Comparison of ENCODE assay signal across 9 cellular contexts in genomic region chr2:144162652-144163051, GRCh38.
A peak's percentile ranks its signal among the peaks of the same experiment; 100 is the strongest.
DNase-seq lines count a peak whose midpoint lies in the region; ATAC-seq, FAIRE-seq and TF ChIP-seq lines count a peak whose summit lies in the region.
"Had no signal": no experiment of that assay in that cellular context is flagged by ENCODE, and none has a peak within 500 bp of the region (broad histone marks: within the 10 kb centered on the region; RNA-seq: fewer than 3 reads in every experiment).

No MANE protein-coding gene starts in this region.

- H3K27me3 ChIP-seq in RWPE2 (ENCODE audit: insufficient read depth, poor library complexity, severe bottlenecking) = no peaks in the 10 kb centered on the region
- H3K27me3 ChIP-seq: BLaER1 treated with 17β-estradiol and CSF1 and Interleukin-3, amounts not matched to agents 10 nM and 100 nM had no signal

- no peaks in the 10 kb centered on the region for H3K9me3 ChIP-seq in RWPE2 (ENCODE audit: severe bottlenecking)

- no peaks in the 10 kb centered on the region for H3K36me3 ChIP-seq in RWPE2 (ENCODE audit: low read depth)

- ATAC-seq in RWPE2 (ENCODE audit: low read depth) = peak; percentile 65; the same call in 2 of the 3 replicates

- H3K4me3 ChIP-seq in RWPE2 (ENCODE audit: severe bottlenecking) (no peak overlapping the region), choroid plexus epithelial cell (ENCODE audit: low read depth, low read length) (no peak overlapping the region)
- H3K4me3 ChIP-seq: BLaER1 treated with 17β-estradiol and CSF1 and Interleukin-3, amounts not matched to agents 10 nM and 100 nM had no signal

- no peak overlapping the region for H3K27ac ChIP-seq in RWPE2 (ENCODE audit: poor library complexity, severe bottlenecking)
- H3K27ac ChIP-seq: BLaER1 treated with 17β-estradiol and CSF1 and Interleukin-3, amounts not matched to agents 10 nM and 100 nM had no signal

- peak; percentile 11 for DNase-seq in NCI-H146 (lab: John Stamatoyannopoulos, UW)
- no peak for DNase-seq in NCI-H146 treated with DMSO at 0.1 percent for 48 hours (lab: John Stamatoyannopoulos, UW; ENCODE audit: unreplicated experiment)
- DNase-seq in HFFc6 = no peak
- no peak for DNase-seq in RWPE2 (ENCODE audit: low spot score)
- DNase-seq in choroid plexus epithelial cell (ENCODE audit: low read depth) = peak; percentile 23
- peak; percentile 40 for DNase-seq in renal cortical epithelial cell (ENCODE audit: low read depth)
- no peak for DNase-seq in RCC 7860 (ENCODE audit: low spot score)
- DNase-seq in MV-4-11 (lab: John Stamatoyannopoulos, UW) = no peak

- H3K36me3 Mint-ChIP-seq in HFFc6 (ENCODE audit: low read depth) = no peaks in the 10 kb centered on the region

- no peaks in the 10 kb centered on the region for H3K4me1 Mint-ChIP-seq in HFFc6 (ENCODE audit: low read depth)

- no peak for FAIRE-seq in RCC 7860 (lab: Jason Lieb, UNC)

- no peaks in the 10 kb centered on the region for H3K9me3 Mint-ChIP-seq in HFFc6

- H3K27ac Mint-ChIP-seq in HFFc6 = no peak overlapping the region

- TF ChIP-seq CTCF in HFFc6 (IDR thresholded peaks at IDR 0.05) (peak; percentile 55), RWPE2 (IDR thresholded peaks at IDR 0.05; ENCODE audit: poor library complexity, severe bottlenecking) (peak; percentile 47), choroid plexus epithelial cell (conservative IDR thresholded peaks at IDR 0.05; ENCODE audit: low read depth, low read length) (peak; percentile 61)

- no peaks in the 10 kb centered on the region for H3K4me1 ChIP-seq in RWPE2 (ENCODE audit: insufficient read depth, poor library complexity, severe bottlenecking)

- H3K4me3 Mint-ChIP-seq in HFFc6 = no peak overlapping the region

- H3K27me3 Mint-ChIP-seq in HFFc6 (ENCODE audit: insufficient read depth) = no peaks in the 10 kb centered on the region

Comparison
In these comparisons a context has a peak if more than half of its experiments do, and no peak if none do; other contexts are left out.
1. DNase-seq: peak in NCI-H146 (single experiment), choroid plexus epithelial cell (single experiment) and renal cortical epithelial cell (single experiment); none in NCI-H146 treated with DMSO at 0.1 percent for 48 hours (single experiment), HFFc6 (single experiment), RWPE2 (single experiment), RCC 7860 (single experiment) and MV-4-11 (single experiment).
2. Peak in every context shown above with its lines, with median percentiles within 50 percentile points of each other: CTCF ChIP-seq.